11 cellular contexts compared by ENCODE assay signal in the genomic region with DNA sequence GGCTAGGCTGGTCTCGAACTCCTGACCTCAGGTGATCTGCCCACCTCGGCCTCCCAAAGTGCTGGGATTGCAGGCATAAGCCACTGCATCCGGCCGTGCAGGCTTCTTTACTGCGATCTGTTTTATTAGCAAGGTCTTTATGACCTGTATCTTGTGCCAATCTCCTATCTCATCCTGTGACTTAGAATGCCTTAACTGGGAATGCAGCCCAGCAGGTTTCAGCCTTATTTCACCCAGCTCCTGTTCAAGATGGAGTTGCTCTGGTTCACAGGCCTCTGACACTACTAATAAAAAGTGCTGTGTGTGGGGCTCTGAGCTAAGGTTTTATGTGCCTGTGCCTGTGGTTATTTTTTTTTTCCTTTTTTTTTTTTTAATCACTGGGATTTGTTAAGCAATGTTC. TPM values are rescaled to one million over a fixed set of nuclear protein-coding genes. Genes with fewer than 3 reads are reported as not detected.
A peak's percentile ranks its signal among the peaks of the same experiment; 100 is the strongest.
DNase-seq lines count a peak whose midpoint lies in the region; ATAC-seq and TF ChIP-seq lines count a peak whose summit lies in the region.
"Not testable (repeated sequence)": the region's sequence is repeated elsewhere in the genome, so short reads cannot be mapped to it uniquely, and the experiment has no call there.
"Had no signal": no experiment of that assay in that cellular context is flagged by ENCODE, and none has a peak within 500 bp of the region (broad histone marks: within the 10 kb centered on the region; RNA-seq: fewer than 3 reads in every experiment).

No MANE protein-coding gene starts in this region.

- POLR2A ChIA-PET in PC-3 (lab: Charles Lee; ENCODE audit: unreplicated experiment): not testable (repeated sequence)

- not testable (repeated sequence) for ATAC-seq in PC-3

- BruUV-seq in PC-3 (replicated peaks; lab: Mats Ljungman, UMichigan): not testable (repeated sequence)

- DNase-seq in PC-3 (peak; percentile 53), islet precursor cell (peak; percentile 58), prostate gland (ENCODE audit: low spot score) (peak; percentile 67)

- not testable (repeated sequence) for H3K4me3 ChIP-seq in PC-3 (ENCODE audit: low read length); prostate gland

- not testable (repeated sequence) for TF ChIP-seq POLR2A in prostate gland (IDR thresholded peaks at IDR 0.05)

- H3K4me1 ChIP-seq in PC-3 (ENCODE audit: insufficient read depth, low read length); prostate gland (replicated peaks): not testable (repeated sequence)

- not testable (repeated sequence) for H3K36me3 ChIP-seq in PC-3 (ENCODE audit: low read depth, low read length); prostate gland

- H4K20me1 ChIP-seq in PC-3 (ENCODE audit: low read length): not testable (repeated sequence)

- not testable (repeated sequence) for H2AFZ ChIP-seq in PC-3 (ENCODE audit: low read length)

- H3K27me3 ChIP-seq in PC-3 (ENCODE audit: low read length); prostate gland (replicated peaks; ENCODE audit: insufficient read depth): not testable (repeated sequence)

- CTCF ChIA-PET in PC-3 (lab: Charles Lee): not testable (repeated sequence)

- not testable (repeated sequence) for H3F3A ChIP-seq in PC-3 (ENCODE audit: low read length, unreplicated experiment)

- TF ChIP-seq CTCF in C4-2B (conservative IDR thresholded peaks at IDR 0.05); PC-3 (conservative IDR thresholded peaks at IDR 0.05; ENCODE audit: low read depth, low read length); VCaP (conservative IDR thresholded peaks at IDR 0.05); prostate gland (IDR thresholded peaks at IDR 0.05): not testable (repeated sequence)

- not testable (repeated sequence) for H3K9me2 ChIP-seq in PC-3 (replicated peaks; ENCODE audit: low read length)

- intact Hi-C loops in PC-3 (cut with micrococcal nuclease); prostate gland (cut with DNase I): not testable (repeated sequence)

- not testable (repeated sequence) for H3K79me2 ChIP-seq in PC-3 (ENCODE audit: low read length)

- H3K9me3 ChIP-seq in PC-3 (ENCODE audit: low read length); prostate gland: not testable (repeated sequence)

- H3K4me2 ChIP-seq in PC-3 (ENCODE audit: low read length): not testable (repeated sequence)

- 30% methylated on average over 5 of the region's 5 CpGs for WGBS in prostate gland

- not testable (repeated sequence) for H3K9ac ChIP-seq in PC-3 (ENCODE audit: low read length)

- peak overlapping the region; percentile 28 for H3K27ac ChIP-seq in C4-2B
- H3K27ac ChIP-seq in PC-3 (ENCODE audit: low read length): not testable (repeated sequence)
- H3K27ac ChIP-seq in VCaP: peak overlapping the region; percentile 78
- H3K27ac ChIP-seq in prostate gland: peak overlapping the region in 1 of 2 donors; percentile 55

RNA-seq across cellular contexts. Expression of a gene that starts 6.5 kb away (rescaled TPM):
- total RNA-seq in PC-3 (2014; rRNA removed) (not detected in 2 replicates), prostate gland (10 to 100 TPM in 1 of 2 donors, 1 to 10 TPM in 1; 9.2 to 31.9 TPM)
- total RNA-seq: A172; B cell; CD4-positive, CD25-positive, alpha-beta regulatory T cell; G401 had no signal

RNA-seq across cellular contexts. Expression of a gene that starts 21.4 kb away (rescaled TPM):
- total RNA-seq in PC-3 (2014; rRNA removed) (not detected in 2 replicates), prostate gland (1 to 10 TPM; 2.8 to 4.3 TPM)
- total RNA-seq: A172, Daoy, G401 had no signal

RNA-seq across cellular contexts. Expression of a gene that starts 22.6 kb away (rescaled TPM):
- total RNA-seq in PC-3 (2014; rRNA removed): 0.07 TPM in 1 of 2 replicates, not detected in the other
- total RNA-seq in prostate gland: 10 to 100 TPM; 28.9 to 48.1 TPM
- total RNA-seq: A172; B cell; CD4-positive, CD25-positive, alpha-beta regulatory T cell; GM12878 had no signal

RNA-seq across cellular contexts. Expression of a gene that starts 36.0 kb away (rescaled TPM):
- 30.9 and 35.1 TPM in 2 replicates for total RNA-seq in PC-3 (2014; rRNA removed)
- total RNA-seq in prostate gland: 10 to 100 TPM; 55.9 to 93.3 TPM

Comparison
In these comparisons a context has a peak if more than half of its experiments do, and no peak if none do; other contexts are left out.
1. RNA of a gene that starts 6.5 kb away (total RNA-seq): 9.2 to 31.9 TPM in prostate gland; not detected in PC-3; every median in the first group is over 10 times any median in the second.
2. RNA of a gene that starts 22.6 kb away (total RNA-seq): 28.9 to 48.1 TPM in prostate gland; 0.07 TPM in PC-3; every median in the first group is over 10 times any median in the second.
3. Peak in every context shown above with its lines, with median percentiles within 50 percentile points of each other: DNase-seq.